ENCODE assay signal across 23 cellular contexts in the genomic region with DNA sequence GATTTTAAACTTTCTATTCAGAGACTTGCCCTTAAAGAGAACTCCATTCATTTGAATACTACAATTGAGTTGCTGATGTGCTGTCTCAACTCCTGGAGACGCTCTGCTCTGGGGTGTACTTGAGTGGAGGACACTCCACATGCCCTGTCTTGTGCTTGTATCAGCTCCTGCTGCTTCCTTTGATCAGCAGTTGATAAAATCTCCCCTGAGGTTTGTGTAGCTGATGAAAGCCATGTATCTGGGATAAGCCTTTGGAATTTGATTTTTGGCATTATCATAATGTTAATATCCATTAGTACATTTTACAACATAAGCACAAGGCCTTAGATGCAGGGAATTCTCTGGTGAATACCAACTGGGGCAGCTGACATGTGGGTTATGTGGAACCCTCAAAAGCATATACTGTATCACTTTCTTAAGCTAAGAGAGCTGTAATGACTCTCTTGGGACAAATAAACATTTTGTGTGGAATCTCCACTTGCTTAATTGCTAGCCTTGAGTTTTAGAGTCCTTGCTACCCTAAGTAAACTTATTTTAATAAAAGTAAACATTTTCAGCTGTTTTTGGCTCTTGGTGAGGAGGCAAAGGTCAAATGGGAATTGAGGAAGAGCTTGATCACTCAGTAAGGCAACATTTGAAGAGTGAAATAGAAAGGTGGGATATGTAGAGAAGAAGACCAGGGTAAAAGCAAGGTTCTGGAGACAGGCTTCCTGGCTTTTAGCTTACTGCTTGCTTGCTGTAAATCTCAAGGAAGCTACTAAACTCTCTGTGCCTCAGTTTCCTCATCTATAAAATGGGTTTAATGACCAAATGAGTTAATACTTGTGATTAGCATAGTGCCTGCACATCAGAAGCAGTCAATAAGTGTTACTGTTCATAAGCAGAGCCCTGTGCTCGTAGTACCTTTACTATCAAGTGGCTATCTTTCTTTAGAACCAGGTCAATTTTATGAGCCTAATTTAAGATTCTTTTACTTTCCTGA.
DNase-seq lines count a peak whose midpoint lies in the region; ATAC-seq, FAIRE-seq and TF ChIP-seq lines count a peak whose summit lies in the region.
"Had no signal": no experiment of that assay in that cellular context is flagged by ENCODE, and none has a peak within 500 bp of the region (broad histone marks: within the 10 kb centered on the region; RNA-seq: fewer than 3 reads in every experiment).

No MANE protein-coding gene starts in this region.

- no peaks in the 10 kb centered on the region for H4K20me1 ChIP-seq in K562 (replicated peaks; ENCODE audit: control insufficient read depth, insufficient read depth, low read length)

- H3K79me2 ChIP-seq in K562 (ENCODE audit: control insufficient read depth, insufficient read depth, low read length): no peaks in the 10 kb centered on the region

- no peak overlapping the region for H2AFZ ChIP-seq in K562 (ENCODE audit: low read depth, low read length)
- H2AFZ ChIP-seq: PC-9 had no signal

- H3K27ac Mint-ChIP-seq in CD8-positive, alpha-beta T cell: no peak overlapping the region
- H3K27ac Mint-ChIP-seq: activated CD4-positive, alpha-beta memory T cell treated with anti-CD3 and anti-CD28 coated beads for 36 hours had no signal

- no peaks in the 10 kb centered on the region for H3K9me1 ChIP-seq in K562 (ENCODE audit: control insufficient read depth, insufficient read depth, low read length)

- H3K4me3 Mint-ChIP-seq in CD8-positive, alpha-beta T cell: no peak overlapping the region
- H3K4me3 Mint-ChIP-seq: activated CD4-positive, alpha-beta memory T cell treated with anti-CD3 and anti-CD28 coated beads for 36 hours had no signal

- no peak overlapping the region for H3K27ac ChIP-seq in K562 (ENCODE audit: extremely low read depth, low read depth, low read length)
- H3K27ac ChIP-seq in CD8-positive, alpha-beta T cell (ENCODE audit: low read depth, low read length): no peak overlapping the region
- H3K27ac ChIP-seq: breast epithelium, lower lobe of right lung, PC-9, spleen, stomach, transverse colon had no signal

- H3K36me3 ChIP-seq in K562 (ENCODE audit: control insufficient read depth, insufficient read depth, low read length): no peaks in the 10 kb centered on the region
- no peaks in the 10 kb centered on the region for H3K36me3 ChIP-seq in CD8-positive, alpha-beta T cell (ENCODE audit: insufficient read depth, low read length)
- H3K36me3 ChIP-seq: breast epithelium, lower lobe of right lung, spleen, stomach, transverse colon had no signal

- ATAC-seq in K562: no peak
- ATAC-seq in CD8-positive, alpha-beta T cell: no peak
- ATAC-seq: lower lobe of right lung had no signal

- TF ChIP-seq POLR2A in K562 (conservative IDR thresholded peaks at IDR 0.05): no peak

- no peak for TF ChIP-seq CTCF in AG10803 (conservative IDR thresholded peaks at IDR 0.05; ENCODE audit: low read length)
- no peak for TF ChIP-seq CTCF in K562 (IDR thresholded peaks at IDR 0.05 in 2 of 3, conservative IDR thresholded peaks at IDR 0.05 in 1 of 3; ENCODE audit: insufficient read depth in 2 of 3, low read depth in 1 of 3, low read length in 3 of 3)
- TF ChIP-seq CTCF in CD8-positive, alpha-beta T cell (IDR thresholded peaks at IDR 0.05): no peak
- no peak for TF ChIP-seq CTCF in GM10266 (IDR thresholded peaks at IDR 0.05; ENCODE audit: control insufficient read depth, insufficient read depth, low read depth, missing control alignments)

- no peaks in the 10 kb centered on the region for H3K4me1 ChIP-seq in K562 (replicated peaks in 1 of 2; ENCODE audit: control insufficient read depth in 2 of 2, insufficient read depth in 2 of 2, low read length in 2 of 2)
- H3K4me1 ChIP-seq in CD8-positive, alpha-beta T cell (ENCODE audit: insufficient read depth, low read length): no peaks in the 10 kb centered on the region
- H3K4me1 ChIP-seq: breast epithelium, lower lobe of right lung, spleen, stomach had no signal

- no peak for FAIRE-seq in K562 (lab: Jason Lieb, UNC)
- FAIRE-seq: keratinocyte had no signal

- H3K36me3 Mint-ChIP-seq in CD8-positive, alpha-beta T cell: peaks cover 36% of the 10 kb centered on the region

- no peak overlapping the region for H3K4me3 ChIP-seq in AG10803 (ENCODE audit: low read length)
- H3K4me3 ChIP-seq in K562: no peak overlapping the region
- no peak overlapping the region for H3K4me3 ChIP-seq in CD8-positive, alpha-beta T cell (ENCODE audit: low read depth, low read length)
- H3K4me3 ChIP-seq: breast epithelium, lower lobe of right lung, PC-9, spleen, stomach, transverse colon had no signal

- H3K27me3 Mint-ChIP-seq in CD8-positive, alpha-beta T cell (ENCODE audit: low read depth): no peaks in the 10 kb centered on the region
- H3K27me3 Mint-ChIP-seq: activated CD4-positive, alpha-beta memory T cell treated with anti-CD3 and anti-CD28 coated beads for 36 hours; CD4-positive, alpha-beta memory T cell had no signal

- WGBS in K562 (ENCODE audit: insufficient coverage, low coverage, missing lambda C conversion rate): 4% methylated on average over 2 of the region's 2 CpGs

- CTCF ChIA-PET in K562 (lab: Yijun Ruan, JAX; ENCODE audit: low intra/inter-chr PET ratio): no interaction called here
- CTCF ChIA-PET in CD8-positive, alpha-beta T cell (lab: Charles Lee): interaction anchor here (0.6 to 1.2 kb wide), 2 partner anchors 14 to 232 kb away, joined by 3 read pairs; no protein-coding TSS in a partner anchor

- BruUV-seq in K562 (replicated peaks; lab: Mats Ljungman, UMichigan): no TSS peak

- H3K27me3 ChIP-seq in K562 (ENCODE audit: control insufficient read depth in 2 of 2, insufficient read depth in 2 of 2, low read length in 2 of 2): no peaks in the 10 kb centered on the region
- H3K27me3 ChIP-seq in CD8-positive, alpha-beta T cell (ENCODE audit: insufficient read depth, low read length): no peaks in the 10 kb centered on the region
- H3K27me3 ChIP-seq: breast epithelium, spleen, stomach, transverse colon had no signal

- H3K4me1 Mint-ChIP-seq in CD8-positive, alpha-beta T cell (ENCODE audit: low read depth): peaks cover 37% of the 10 kb centered on the region

- intact Hi-C loops in K562 (cut with micrococcal nuclease): no loop called here
- intact Hi-C loops in CD8-positive, alpha-beta T cell (cut with DNase I, micrococcal nuclease): loop anchor here (5.0 kb wide), 3 partner anchors 38 to 223 kb away; partner anchors contain the start of gene ITGA4 (in 1 of the 2)

- no peaks in the 10 kb centered on the region for H3K9me3 Mint-ChIP-seq in CD8-positive, alpha-beta T cell
- H3K9me3 Mint-ChIP-seq: activated CD4-positive, alpha-beta memory T cell treated with anti-CD3 and anti-CD28 coated beads for 36 hours had no signal

- in situ Hi-C loops in K562 (cut with MboI): no loop called here

- H3K9me3 ChIP-seq in K562 (replicated peaks; ENCODE audit: control insufficient read depth, insufficient read depth, low read depth, low read length): no peaks in the 10 kb centered on the region
- H3K9me3 ChIP-seq in CD8-positive, alpha-beta T cell (ENCODE audit: low read length): no peaks in the 10 kb centered on the region
- H3K9me3 ChIP-seq: breast epithelium, lower lobe of right lung, spleen, stomach, transverse colon had no signal

- TF ChIP-seq RAD21 in K562 (CRISPR knock-in tag; conservative IDR thresholded peaks at IDR 0.05 in 1 of 2, IDR thresholded peaks at IDR 0.05 in 1 of 2): no peak

- no peak for TF ChIP-seq EP300 in K562 (IDR thresholded peaks at IDR 0.05; ENCODE audit: low read length)

- POLR2A ChIA-PET in K562 (lab: Yijun Ruan, JAX): no interaction called here
- POLR2A ChIA-PET in CD8-positive, alpha-beta T cell (lab: Charles Lee): interaction anchor here (1.4 kb wide), 1 partner anchor 83 kb away, joined by 5 read pairs; no protein-coding TSS in a partner anchor

- no peak overlapping the region for H3K4me2 ChIP-seq in K562 (ENCODE audit: insufficient read depth, low read length)
- H3K4me2 ChIP-seq: PC-9 had no signal

- no peak overlapping the region for H3K9ac ChIP-seq in K562 (ENCODE audit: insufficient read depth in 1 of 2, low read depth in 2 of 2, low read length in 2 of 2)

- DNase-seq in AG10803 (ENCODE audit: low read depth) (peak; percentile 25), DMS79 (lab: John Stamatoyannopoulos, UW) (peak; percentile 96), NCI-H2171 (lab: John Stamatoyannopoulos, UW) (peak; percentile 51), K562 (ENCODE audit: extremely low read depth in 1 of 4, low spot score in 3 of 4) (no peak), NCI-H2081 treated with DMSO at 0.1 percent for 48 hours (lab: John Stamatoyannopoulos, UW) (no peak), GM10266 (ENCODE audit: extremely low spot score) (no peak)
- DNase-seq in CD8-positive, alpha-beta T cell: no peak
- DNase-seq: activated CD4-positive, alpha-beta memory T cell treated with anti-CD3 and anti-CD28 coated beads for 36 hours; activated T-cell treated with anti-CD3 and anti-CD28 coated beads, Interleukin-2, amount 50 U/mL, for 1 hour; CD4-positive, alpha-beta memory T cell; cortex of kidney; foreskin fibroblast; HCEC 1CT; hippocampal formation; lower lobe of right lung; NCI-H1930; PC-9; spleen; stimulated activated CD4-positive, alpha-beta T cell treated with anti-CD3 and anti-CD28 coated beads, Interleukin-4, amount 100 ng/mL, for 24 hours; stomach; transverse colon had no signal

TF ChIP-seq in K562, 482 proteins besides CTCF, POLR2A, EP300 and RAD21:
- TF ChIP-seq ZNF184 (CRISPR knock-in tag; IDR thresholded peaks at IDR 0.05): no peak
- peak; percentile 58 for TF ChIP-seq ADNP (tag; IDR thresholded peaks at IDR 0.05)

Comparison
In these comparisons a context has a peak if more than half of its experiments do, and no peak if none do; other contexts are left out.
1. DNase-seq: peak in AG10803 (single experiment), DMS79 (single experiment) and NCI-H2171 (single experiment); none in K562 (0 of 4), NCI-H2081 treated with DMSO at 0.1 percent for 48 hours (single experiment), CD8-positive, alpha-beta T cell (0 of 7) and GM10266 (single experiment).